23 cellular contexts compared by ENCODE assay signal in the genomic region with DNA sequence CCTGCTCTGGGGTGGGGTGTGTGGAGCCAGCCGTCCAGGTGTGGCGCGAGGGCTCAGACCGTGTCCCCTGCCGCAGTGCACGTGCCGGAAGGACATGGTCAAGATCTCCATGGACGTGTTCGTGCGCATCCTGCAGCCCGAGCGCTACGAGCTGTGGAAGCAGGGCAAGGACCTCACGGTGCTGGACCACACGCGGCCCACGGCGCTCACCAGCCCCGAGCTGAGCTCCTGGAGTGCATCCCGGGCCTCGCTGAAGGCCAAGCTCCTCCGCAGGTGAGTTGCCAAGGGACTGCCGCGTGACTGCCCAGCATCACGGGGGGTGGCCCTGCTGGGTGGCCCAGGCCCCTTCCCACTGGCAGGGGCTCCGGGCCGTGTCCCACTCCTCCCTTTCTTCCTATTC.
A peak's percentile ranks its signal among the peaks of the same experiment; 100 is the strongest.
DNase-seq lines count a peak whose midpoint lies in the region; ATAC-seq, FAIRE-seq and TF ChIP-seq lines count a peak whose summit lies in the region.
"Had no signal": no experiment of that assay in that cellular context is flagged by ENCODE, and none has a peak within 500 bp of the region (broad histone marks: within the 10 kb centered on the region; RNA-seq: fewer than 3 reads in every experiment).

No MANE protein-coding gene starts in this region.

- no peak overlapping the region for H2BK120ac ChIP-seq in H1 (replicated peaks; ENCODE audit: low read depth, low read length)
- no peak overlapping the region for H2BK120ac ChIP-seq in neuronal stem cell (ENCODE audit: low read depth, low read length)

- no peak overlapping the region for H3K9ac ChIP-seq in GM12878 (ENCODE audit: control insufficient read depth, insufficient read depth, low read length)
- no peak overlapping the region; a peak in 1 of 7 replicates for H3K9ac ChIP-seq in H1 (replicated peaks in 1 of 4; ENCODE audit: extremely low read depth in 1 of 4, low read depth in 3 of 4, low read length in 3 of 4)
- H3K9ac ChIP-seq in neuronal stem cell (ENCODE audit: low read depth, low read length, poor library complexity) = peak overlapping the region; percentile 32
- H3K9ac ChIP-seq: BLaER1 treated with 17β-estradiol and CSF1 and Interleukin-3, amounts not matched to agents 10 nM and 100 nM had no signal

- no peaks in the 10 kb centered on the region for H4K20me1 ChIP-seq in GM12878 (ENCODE audit: control insufficient read depth, insufficient read depth)
- peaks cover 0 to 3% of the 10 kb centered on the region in 2 experiments for H4K20me1 ChIP-seq in H1 (replicated peaks in 1 of 2; ENCODE audit: control insufficient read depth in 1 of 2, insufficient read depth in 2 of 2, low read length in 2 of 2)

- TF ChIP-seq POLR2A in GM12878 (IDR thresholded peaks at IDR 0.05; ENCODE audit: low read depth, low read length) (peak; percentile 26; the same call in 1 of the 2 replicates), H1 (IDR thresholded peaks at IDR 0.05; ENCODE audit: control extremely low read depth in 1 of 2, low read depth in 2 of 2, low read length in 2 of 2) (no peak)

- RAD21 ChIA-PET in GM12878 (lab: Charles Lee; ENCODE audit: unreplicated experiment) = no interaction called here

- H3K4me3 ChIP-seq in cardiac muscle cell (no peak overlapping the region), heart right ventricle (no peak overlapping the region), GM12878 (no peak overlapping the region), H1 (ENCODE audit: extremely low read depth in 1 of 4, insufficient read depth in 2 of 4, low read depth in 3 of 4, low read length in 4 of 4) (no peak overlapping the region), neuronal stem cell (ENCODE audit: low read length in 2 of 2) (no peak overlapping the region)
- H3K4me3 ChIP-seq: A549; BLaER1 treated with 17β-estradiol and CSF1 and Interleukin-3, amounts not matched to agents 10 nM and 100 nM had no signal

- no peak for TF ChIP-seq EP300 in GM12878 (IDR thresholded peaks at IDR 0.05; ENCODE audit: borderline replicate concordance in 1 of 2, control insufficient read depth in 1 of 2, low read depth in 2 of 2, low read length in 2 of 2)
- TF ChIP-seq EP300 in H1 (IDR thresholded peaks at IDR 0.05; ENCODE audit: borderline replicate concordance in 1 of 2, low read depth in 2 of 2, low read length in 2 of 2) = no peak

- in situ Hi-C loops in GM12878 (cut with MboI) = no loop called here

- H3K14ac ChIP-seq in H1 (ENCODE audit: insufficient read length) (no peak overlapping the region), neuronal stem cell (ENCODE audit: low read length) (no peak overlapping the region)

- H3K27ac ChIP-seq in cardiac muscle cell (peak overlapping the region; percentile 99), heart right ventricle (no peak overlapping the region), GM12878 (ENCODE audit: control insufficient read depth, insufficient read depth) (no peak overlapping the region), H1 (ENCODE audit: low read depth, low read length) (no peak overlapping the region), neuronal stem cell (replicated peaks; ENCODE audit: low read length) (no peak overlapping the region)
- H3K27ac ChIP-seq: 22Rv1; A549; BLaER1 treated with 17β-estradiol and CSF1 and Interleukin-3, amounts not matched to agents 10 nM and 100 nM; C4-2B had no signal

- H3K79me1 ChIP-seq in H1 (ENCODE audit: low read depth, low read length) = peaks cover 2% of the 10 kb centered on the region; the same call in 1 of the 2 replicates
- H3K79me1 ChIP-seq in neuronal stem cell (ENCODE audit: low read depth, low read length) = no peaks in the 10 kb centered on the region

- SMC1A ChIA-PET in GM12878 (lab: Charles Lee; ENCODE audit: uncharacterized antibody, unreplicated experiment) = no interaction called here

- H3K23me2 ChIP-seq in H1 (ENCODE audit: low read depth, low read length) = no peaks in the 10 kb centered on the region

- 93 to 95% methylated on average over 27 of the region's 27 CpGs for WGBS in heart right ventricle, 2 donors
- WGBS in GM12878 (ENCODE audit: insufficient coverage, insufficient replicate concordance, low lambda C conversion rate, missing lambda C conversion rate) = 97% methylated on average over 20 of the region's 27 CpGs
- 92% methylated on average over 25 of the region's 27 CpGs; no CpG with 5 or more reads in 1 of the 2 experiments for WGBS in H1 (ENCODE audit: extremely low coverage in 1 of 2, insufficient coverage in 1 of 2, insufficient read length in 1 of 2, insufficient replicate concordance in 2 of 2, low coverage in 1 of 2, low lambda C conversion rate in 2 of 2, missing lambda C conversion rate in 1 of 2), 2 experiments
- WGBS in neuronal stem cell (ENCODE audit: extremely low coverage in 2 of 2, insufficient read length in 2 of 2, insufficient replicate concordance in 1 of 2), 2 donors = no CpG with 5 or more reads among the region's 27 CpGs

- H3K4ac ChIP-seq in H1 (replicated peaks; ENCODE audit: insufficient read length, low read depth, low read length) (peak overlapping the region; percentile 80), neuronal stem cell (ENCODE audit: low read length) (no peak overlapping the region)

- H3K27me3 ChIP-seq in cardiac muscle cell (no peaks in the 10 kb centered on the region), heart right ventricle (no peaks in the 10 kb centered on the region), GM12878 (replicated peaks in 1 of 2; ENCODE audit: control insufficient read depth in 2 of 2, insufficient read depth in 2 of 2, low read length in 1 of 2) (no peaks in the 10 kb centered on the region), H1 (replicated peaks in 1 of 4; ENCODE audit: control insufficient read depth in 3 of 4, extremely low read depth in 1 of 4, insufficient read depth in 3 of 4, low read length in 3 of 4) (no peaks in the 10 kb centered on the region), neuronal stem cell (ENCODE audit: control insufficient read depth in 3 of 3, insufficient read depth in 3 of 3, low read depth in 1 of 3, low read length in 3 of 3) (no peaks in the 10 kb centered on the region)
- H3K27me3 ChIP-seq: BLaER1 treated with 17β-estradiol and CSF1 and Interleukin-3, amounts not matched to agents 10 nM and 100 nM had no signal

- no peak overlapping the region for H2BK20ac ChIP-seq in H1 (ENCODE audit: low read length)

- H3K36me3 ChIP-seq in cardiac muscle cell (peaks cover 8% of the 10 kb centered on the region), heart right ventricle (peaks cover 0 to 79% (median 13%) of the 10 kb centered on the region in 9 donors), GM12878 (ENCODE audit: control insufficient read depth in 2 of 2, insufficient read depth in 2 of 2, low read length in 1 of 2) (peaks cover 1 to 7% of the 10 kb centered on the region in 2 experiments; a peak in 3 of 4 replicates), H1 (ENCODE audit: control insufficient read depth in 2 of 4, insufficient read depth in 4 of 4, low read length in 3 of 4) (no peaks in the 10 kb centered on the region), neuronal stem cell (replicated peaks in 1 of 2; ENCODE audit: control insufficient read depth in 2 of 2, insufficient read depth in 2 of 2, low read length in 2 of 2) (peaks cover 2 to 52% of the 10 kb centered on the region in 2 donors)

- BruUV-seq in GM12878 (replicated peaks; lab: Mats Ljungman, UMichigan) = no TSS peak

- TF ChIP-seq RAD21 in GM12878 (IDR thresholded peaks at IDR 0.05; ENCODE audit: insufficient read depth, low read depth, low read length) (no peak), H1 (IDR thresholded peaks at IDR 0.05 in 1 of 2, conservative IDR thresholded peaks at IDR 0.05 in 1 of 2; ENCODE audit: low read depth in 2 of 2, low read length in 2 of 2) (no peak)

- no peak for DNase-seq in cardiac muscle cell (ENCODE audit: low read depth in 1 of 2, low spot score in 1 of 2)
- no peak for DNase-seq in heart right ventricle
- no peak for DNase-seq in GM12878 (ENCODE audit: low read depth, low spot score)
- DNase-seq in H1 (ENCODE audit: low read depth in 1 of 2, low spot score in 2 of 2) = no peak
- DNase-seq in neuronal stem cell (ENCODE audit: low spot score) = no peak
- no peak for DNase-seq in activated T-cell treated with anti-CD3 and anti-CD28 coated beads, Interleukin-2, amount 50 U/mL, for 1 hour
- DNase-seq: AML-193; Caco-2; Calu3; CD4-positive, alpha-beta T cell; CD8-positive, alpha-beta T cell; DND-41; EL; GDM1 had no signal

- H2BK5ac ChIP-seq in H1 (ENCODE audit: low read depth, low read length) = peak overlapping the region; percentile 12; the same call in 1 of the 2 replicates
- H2BK5ac ChIP-seq in neuronal stem cell (ENCODE audit: low read length) = peak overlapping the region; percentile 28

- H3K23ac ChIP-seq in H1 (ENCODE audit: insufficient read length) = no peak overlapping the region
- H3K23ac ChIP-seq in neuronal stem cell (ENCODE audit: low read depth, low read length, poor library complexity) = peak overlapping the region; percentile 52

- H3K79me2 ChIP-seq in GM12878 (ENCODE audit: control insufficient read depth, insufficient read depth, low read length) (no peaks in the 10 kb centered on the region), H1 (ENCODE audit: control insufficient read depth in 1 of 2, insufficient read depth in 2 of 2, low read length in 2 of 2) (no peaks in the 10 kb centered on the region)

- H4K5ac ChIP-seq in H1 (ENCODE audit: insufficient read length, low read depth, low read length) = no peak overlapping the region

- FAIRE-seq in GM12878 (lab: Jason Lieb, UNC) (no peak), H1 (lab: Jason Lieb, UNC) (no peak)
- FAIRE-seq: A549, D721Med, GM12891, GM19239 had no signal

- POLR2A ChIA-PET in GM12878 (lab: Charles Lee) (no interaction called here), H1 (lab: Charles Lee; ENCODE audit: partially characterized antibody) (no interaction called here)

- no peak overlapping the region for H3K56ac ChIP-seq in H1 (replicated peaks; ENCODE audit: insufficient read length, low read depth, low read length)

- no peak overlapping the region for H4K91ac ChIP-seq in H1 (replicated peaks; ENCODE audit: insufficient read length, low read length)
- no peak overlapping the region for H4K91ac ChIP-seq in neuronal stem cell (ENCODE audit: low read depth, low read length, poor library complexity)

- CTCF ChIA-PET in GM12878 (lab: Yijun Ruan, JAX) (no interaction called here), H1 (lab: Charles Lee; ENCODE audit: partially characterized antibody) (interaction anchor here (1.1 to 9.5 kb wide), 8 partner anchors 13 to 79 kb away, joined by 3 to 73 read pairs (median 6); no protein-coding TSS in a partner anchor)

- H3K4me1 ChIP-seq in cardiac muscle cell (ENCODE audit: low read depth) = peaks cover 46% of the 10 kb centered on the region
- peaks cover 0 to 47% (median 24%) of the 10 kb centered on the region in 9 donors for H3K4me1 ChIP-seq in heart right ventricle
- no peaks in the 10 kb centered on the region for H3K4me1 ChIP-seq in GM12878 (ENCODE audit: control insufficient read depth, insufficient read depth, low read length)
- H3K4me1 ChIP-seq in H1 (replicated peaks in 1 of 4; ENCODE audit: control insufficient read depth in 3 of 4, insufficient read depth in 4 of 4, low read length in 3 of 4) = peaks cover 0 to 39% (median 26%) of the 10 kb centered on the region in 4 experiments; a peak in 6 of 7 replicates
- peaks cover 16 to 31% of the 10 kb centered on the region in 2 donors for H3K4me1 ChIP-seq in neuronal stem cell (ENCODE audit: control insufficient read depth in 2 of 2, insufficient read depth in 1 of 2, low read depth in 1 of 2, low read length in 2 of 2)
- H3K4me1 ChIP-seq: A549, Caco-2 had no signal

- intact Hi-C loops in heart right ventricle (cut with DNase I) = no loop called here
- intact Hi-C loops in GM12878 (cut with micrococcal nuclease; ENCODE audit: unreplicated experiment) = no loop called here

- H2AK5ac ChIP-seq in H1 (ENCODE audit: low read depth, low read length) (no peak overlapping the region), neuronal stem cell (ENCODE audit: low read depth, low read length) (peak overlapping the region; percentile 51)

- H2BK15ac ChIP-seq in H1 (ENCODE audit: low read length) (0 out of 2 replicates have a peak overlapping the region, but pooled peaks have one; percentile 29), neuronal stem cell (ENCODE audit: low read length) (no peak overlapping the region)

- TF ChIP-seq CTCF in cardiac muscle cell (IDR thresholded peaks at IDR 0.05; ENCODE audit: low read depth, low read length) = no peak
- no peak for TF ChIP-seq CTCF in heart right ventricle (IDR thresholded peaks at IDR 0.05)
- no peak for TF ChIP-seq CTCF in GM12878 (IDR thresholded peaks at IDR 0.05 in 2 of 3, conservative IDR thresholded peaks at IDR 0.05 in 1 of 3; ENCODE audit: control insufficient read depth in 2 of 3, extremely low read depth in 1 of 3, insufficient read depth in 1 of 3, low read depth in 3 of 3, low read length in 3 of 3)
- TF ChIP-seq CTCF in H1 (IDR thresholded peaks at IDR 0.05; ENCODE audit: control extremely low read depth in 1 of 3, insufficient read depth in 1 of 3, low read depth in 1 of 3, low read length in 3 of 3) = no peak

- H2BK12ac ChIP-seq in H1 (ENCODE audit: low read depth, low read length) = no peak overlapping the region; the same call in 1 of the 2 replicates
- H2BK12ac ChIP-seq in neuronal stem cell (ENCODE audit: low read length) = peak overlapping the region; percentile 24

- H3K18ac ChIP-seq in H1 (ENCODE audit: extremely low read depth, low read length) (no peak overlapping the region), neuronal stem cell (ENCODE audit: low read length) (peak overlapping the region; percentile 90)

- H4K8ac ChIP-seq in H1 (ENCODE audit: extremely low read depth, insufficient read depth, low read length) = peak overlapping the region; percentile 59; the same call in 1 of the 2 replicates
- no peak overlapping the region for H4K8ac ChIP-seq in neuronal stem cell (ENCODE audit: low read depth, low read length)

- no peak overlapping the region for H3K4me2 ChIP-seq in GM12878 (ENCODE audit: control insufficient read depth, insufficient read depth)
- no peak overlapping the region for H3K4me2 ChIP-seq in H1 (ENCODE audit: insufficient read depth in 1 of 2, low read depth in 2 of 2, low read length in 2 of 2)
- no peak overlapping the region for H3K4me2 ChIP-seq in neuronal stem cell (ENCODE audit: insufficient read depth, low read length, poor library complexity, severe bottlenecking)
- H3K4me2 ChIP-seq: A549; BLaER1 treated with 17β-estradiol and CSF1 and Interleukin-3, amounts not matched to agents 10 nM and 100 nM had no signal

- no peak overlapping the region for H2AFZ ChIP-seq in GM12878 (ENCODE audit: control insufficient read depth, low read depth, low read length)
- H2AFZ ChIP-seq in H1 (ENCODE audit: low read length) = no peak overlapping the region
- H2AFZ ChIP-seq in neuronal stem cell (ENCODE audit: low read length) = no peak overlapping the region

- H3K9me3 ChIP-seq in cardiac muscle cell (ENCODE audit: low read depth) (no peaks in the 10 kb centered on the region), heart right ventricle (peaks cover 0 to 1% (median 0%) of the 10 kb centered on the region in 11 donors), GM12878 (replicated peaks; ENCODE audit: control insufficient read depth, insufficient read depth, low read length) (no peaks in the 10 kb centered on the region; the same call in 2 of the 3 replicates), H1 (ENCODE audit: insufficient read depth in 2 of 2, low read depth in 1 of 2, low read length in 1 of 2) (no peaks in the 10 kb centered on the region), neuronal stem cell (replicated peaks in 1 of 2; ENCODE audit: control insufficient read depth in 2 of 2, insufficient read depth in 1 of 2, low read depth in 1 of 2, low read length in 2 of 2) (no peaks in the 10 kb centered on the region)
- H3K9me3 ChIP-seq: A549 had no signal

- no peak for ATAC-seq in heart right ventricle
- ATAC-seq in GM12878 = no peak
- ATAC-seq in HG03097 (IDR thresholded peaks at IDR 0.05; ENCODE audit: low FRiP score, unreplicated experiment) = no peak
- ATAC-seq in GM21786 (IDR thresholded peaks at IDR 0.05; ENCODE audit: unreplicated experiment) = no peak
- ATAC-seq: A549; CD8-positive, alpha-beta T cell had no signal
